ENCODE assay signal across 29 cellular contexts in genomic region chr2:191341436-191341835, GRCh38.
DNase-seq lines count a peak whose midpoint lies in the region; ATAC-seq, FAIRE-seq and TF ChIP-seq lines count a peak whose summit lies in the region.
"Had no signal": no experiment of that assay in that cellular context is flagged by ENCODE, and none has a peak within 500 bp of the region (broad histone marks: within the 10 kb centered on the region; RNA-seq: fewer than 3 reads in every experiment).

No MANE protein-coding gene starts in this region.

- no peak for FAIRE-seq in bronchial epithelial cell (lab: Jason Lieb, UNC)
- FAIRE-seq: A549, G401.6, HepG2, K562 had no signal

- H3K4ac ChIP-seq in IMR-90 (ENCODE audit: low read depth, low read length) (no peak overlapping the region), mesenchymal stem cell (ENCODE audit: low read depth in 1 of 2, low read length in 2 of 2) (no peak overlapping the region)

- H3K23ac ChIP-seq in IMR-90 (ENCODE audit: low read depth, low read length) (no peak overlapping the region; the same call in 1 of the 2 replicates), mesenchymal stem cell (ENCODE audit: low read length in 2 of 2) (no peak overlapping the region)

- H3K14ac ChIP-seq in IMR-90 (replicated peaks; ENCODE audit: low read depth, low read length) (no peak overlapping the region), mesenchymal stem cell (ENCODE audit: low read length in 2 of 2) (no peak overlapping the region)

- no peaks in the 10 kb centered on the region for H3K9me3 Mint-ChIP-seq in glutamatergic neuron (ENCODE audit: unreplicated experiment)
- no peaks in the 10 kb centered on the region for H3K9me3 Mint-ChIP-seq in endodermal cell
- H3K9me3 Mint-ChIP-seq: CD4-positive, alpha-beta T cell had no signal

- H2AK5ac ChIP-seq in IMR-90 (ENCODE audit: low read depth, low read length) (no peak overlapping the region), mesenchymal stem cell (ENCODE audit: low read length, severe bottlenecking) (no peak overlapping the region)

- peaks cover 10% of the 10 kb centered on the region for H3K4me1 Mint-ChIP-seq in glutamatergic neuron (ENCODE audit: low read depth, unreplicated experiment)
- peaks cover 24% of the 10 kb centered on the region for H3K4me1 Mint-ChIP-seq in endodermal cell

- H3K9ac ChIP-seq in IMR-90 (ENCODE audit: low read depth, low read length) (no peak overlapping the region), mesenchymal stem cell (ENCODE audit: low read length) (no peak overlapping the region), endodermal cell (ENCODE audit: extremely low read depth, low read length, poor library complexity, severe bottlenecking) (no peak overlapping the region)
- H3K9ac ChIP-seq: BLaER1 treated with 17β-estradiol and CSF1 and Interleukin-3, amounts not matched to agents 10 nM and 100 nM had no signal

- POLR2A ChIA-PET in IMR-90 (lab: Charles Lee; ENCODE audit: unreplicated experiment) = no interaction called here

- no peak for TF ChIP-seq RAD21 in IMR-90 (IDR thresholded peaks at IDR 0.05; ENCODE audit: low read length)

- dilution Hi-C loops in IMR-90 (cut with HindIII; ENCODE audit: low sequenced_read_pairs, unreplicated experiment) = no loop called here

- BruUV-seq in IMR-90 (replicated peaks; lab: Mats Ljungman, UMichigan) = no TSS peak

- WGBS in IMR-90 (ENCODE audit: extremely low coverage in 2 of 2, insufficient read length in 1 of 2), 2 experiments = 100% methylated on average over 1 of the region's 3 CpGs; no CpG with 5 or more reads in 1 of the 2 experiments
- 98% methylated on average over 2 of the region's 3 CpGs for WGBS in mesenchymal stem cell
- WGBS in endodermal cell (ENCODE audit: insufficient coverage in 1 of 2, insufficient read length in 1 of 2), 2 experiments = 99 to 100% methylated on average over 1 to 3 of the region's 3 CpGs

- H4K5ac ChIP-seq in IMR-90 (ENCODE audit: low read depth, low read length) = peak overlapping the region; percentile 52; the same call in 1 of the 2 replicates

- H3K79me1 ChIP-seq in IMR-90 (ENCODE audit: low read depth in 1 of 2, low read length in 2 of 2) (peaks cover 38 to 61% of the 10 kb centered on the region in 2 experiments), mesenchymal stem cell (replicated peaks; ENCODE audit: low read length, poor library complexity, severe bottlenecking) (peaks cover 33% of the 10 kb centered on the region)

- H3K4me2 ChIP-seq in IMR-90 (ENCODE audit: low read depth, low read length) = no peak overlapping the region
- H3K4me2 ChIP-seq in mesenchymal stem cell (ENCODE audit: low read length, poor library complexity, severe bottlenecking) = no peak overlapping the region
- H3K4me2 ChIP-seq: A549; BLaER1 treated with 17β-estradiol and CSF1 and Interleukin-3, amounts not matched to agents 10 nM and 100 nM; PC-9 had no signal

- TF ChIP-seq CTCF in IMR-90 (conservative IDR thresholded peaks at IDR 0.05; ENCODE audit: low read depth, low read length) = no peak
- TF ChIP-seq CTCF in bronchial epithelial cell (IDR thresholded peaks at IDR 0.05; ENCODE audit: insufficient read depth, low read length, severe bottlenecking) = no peak
- no peak for TF ChIP-seq CTCF in glutamatergic neuron (IDR thresholded peaks at IDR 0.05; ENCODE audit: partially characterized antibody, unreplicated experiment)
- no peak for TF ChIP-seq CTCF in endodermal cell (conservative IDR thresholded peaks at IDR 0.05)

- H3K27ac ChIP-seq in IMR-90 (ENCODE audit: insufficient read depth, low read length) (no peak overlapping the region), mesenchymal stem cell (ENCODE audit: low read length, poor library complexity, severe bottlenecking) (no peak overlapping the region), endodermal cell (ENCODE audit: low read depth, low read length) (no peak overlapping the region)
- H3K27ac ChIP-seq: A549; BLaER1 treated with 17β-estradiol and CSF1 and Interleukin-3, amounts not matched to agents 10 nM and 100 nM; PC-9; SJSA1 had no signal

- H3K4me3 ChIP-seq in IMR-90 (ENCODE audit: insufficient read depth, low read depth, low read length) (no peak overlapping the region), bronchial epithelial cell (ENCODE audit: low read depth, low read length) (no peak overlapping the region), mesenchymal stem cell (ENCODE audit: insufficient read depth in 1 of 2, low read depth in 1 of 2, low read length in 2 of 2) (no peak overlapping the region), endodermal cell (ENCODE audit: low read length) (no peak overlapping the region)
- H3K4me3 ChIP-seq: A549; BLaER1 treated with 17β-estradiol and CSF1 and Interleukin-3, amounts not matched to agents 10 nM and 100 nM; HAP-1; K562; PC-9; SJSA1 had no signal

- H2BK20ac ChIP-seq in IMR-90 (ENCODE audit: low read depth, low read length) = no peak overlapping the region

- no peak overlapping the region for H4K8ac ChIP-seq in IMR-90 (ENCODE audit: low read depth in 2 of 2, low read length in 2 of 2)
- peak overlapping the region; percentile 4 for H4K8ac ChIP-seq in mesenchymal stem cell (ENCODE audit: low read length)

- H2AK9ac ChIP-seq in IMR-90 (replicated peaks; ENCODE audit: low read depth, low read length, poor library complexity) = no peak overlapping the region

- H2BK120ac ChIP-seq in IMR-90 (ENCODE audit: low read depth, low read length) (no peak overlapping the region), mesenchymal stem cell (ENCODE audit: low read depth, low read length) (no peak overlapping the region)

- H3K36me3 ChIP-seq in IMR-90 (ENCODE audit: control insufficient read depth, insufficient read depth, low read length) (peaks cover 24% of the 10 kb centered on the region), bronchial epithelial cell (ENCODE audit: control insufficient read depth, insufficient read depth, low read length) (peaks cover 9% of the 10 kb centered on the region), mesenchymal stem cell (ENCODE audit: control insufficient read depth in 1 of 2, insufficient read depth in 2 of 2, low read depth in 1 of 2, low read length in 2 of 2) (peaks cover 3 to 75% of the 10 kb centered on the region in 2 experiments), endodermal cell (ENCODE audit: control insufficient read depth, insufficient read depth, low read length) (peaks cover 81% of the 10 kb centered on the region)
- H3K36me3 ChIP-seq: HAP-1 had no signal

- CTCF ChIA-PET in IMR-90 (lab: Yijun Ruan, JAX) = no interaction called here

- H3K18ac ChIP-seq in IMR-90 (ENCODE audit: low read depth, low read length) = peak overlapping the region; percentile 58
- no peak overlapping the region for H3K18ac ChIP-seq in mesenchymal stem cell (ENCODE audit: low read depth in 1 of 2, low read length in 2 of 2)

- no peak for DNase-seq in IMR-90
- peak; percentile 76 for DNase-seq in bronchial epithelial cell (ENCODE audit: low read depth)
- no peak for DNase-seq in glutamatergic neuron
- DNase-seq in mesenchymal stem cell = no peak
- no peak for DNase-seq in NCI-H2081 (lab: John Stamatoyannopoulos, UW)
- DNase-seq in endodermal cell = no peak
- DNase-seq: AML-193; CD4-positive, alpha-beta T cell; COR-L47; GOT3; Kasumi-1; MV-4-11; NCI-H1105; NCI-H1436 treated with DMSO at 0.1 percent for 48 hours; NCI-H187 treated with DMSO at 0.1 percent for 48 hours; NCI-H2107; NCI-H524; NCI-H748 treated with DMSO at 0.1 percent for 48 hours; NK-92 treated with Interleukin-12 subunit alpha and Interleukin-12 subunit beta, amount 100 ng/mL, for 24 hours; PC-9; Right ventricle myocardium superior had no signal

- H3K4me1 ChIP-seq in IMR-90 (ENCODE audit: control insufficient read depth, insufficient read depth, low read length) (peaks cover 25% of the 10 kb centered on the region), mesenchymal stem cell (ENCODE audit: control insufficient read depth, insufficient read depth, low read depth, low read length) (no peaks in the 10 kb centered on the region), endodermal cell (ENCODE audit: control insufficient read depth, insufficient read depth, low read length) (peaks cover 9% of the 10 kb centered on the region)

- H3K9me1 ChIP-seq in IMR-90 (ENCODE audit: insufficient read depth, low read length) = peaks cover 9% of the 10 kb centered on the region

- H3K4me3 Mint-ChIP-seq in glutamatergic neuron (ENCODE audit: unreplicated experiment) (peak overlapping the region; percentile 47), endodermal cell (no peak overlapping the region)
- H3K4me3 Mint-ChIP-seq: CD4-positive, alpha-beta T cell had no signal

- H3K27me3 ChIP-seq in IMR-90 (ENCODE audit: control insufficient read depth, insufficient read depth, low read length) = no peaks in the 10 kb centered on the region
- no peaks in the 10 kb centered on the region for H3K27me3 ChIP-seq in bronchial epithelial cell (ENCODE audit: control insufficient read depth, insufficient read depth, low read length)
- no peaks in the 10 kb centered on the region for H3K27me3 ChIP-seq in mesenchymal stem cell (ENCODE audit: control insufficient read depth in 1 of 2, insufficient read depth in 1 of 2, low read length in 2 of 2)
- H3K27me3 ChIP-seq in endodermal cell (ENCODE audit: control insufficient read depth, insufficient read depth, low read length, poor library complexity, severe bottlenecking) = no peaks in the 10 kb centered on the region
- H3K27me3 ChIP-seq: BLaER1 treated with 17β-estradiol and CSF1 and Interleukin-3, amounts not matched to agents 10 nM and 100 nM; SJSA1 had no signal

- H2AFZ ChIP-seq in IMR-90 (replicated peaks; ENCODE audit: low read length, poor library complexity) (no peak overlapping the region), mesenchymal stem cell (ENCODE audit: low read depth, low read length) (no peak overlapping the region)
- H2AFZ ChIP-seq: PC-9 had no signal

- H3K36me3 Mint-ChIP-seq in glutamatergic neuron (ENCODE audit: unreplicated experiment) = no peaks in the 10 kb centered on the region
- peaks cover 46% of the 10 kb centered on the region for H3K36me3 Mint-ChIP-seq in endodermal cell (ENCODE audit: low read depth)

- no peaks in the 10 kb centered on the region for H3K27me3 Mint-ChIP-seq in glutamatergic neuron (ENCODE audit: unreplicated experiment)
- no peaks in the 10 kb centered on the region for H3K27me3 Mint-ChIP-seq in endodermal cell (ENCODE audit: insufficient read depth)
- H3K27me3 Mint-ChIP-seq: CD4-positive, alpha-beta T cell had no signal

- in situ Hi-C loops in IMR-90 (cut with MboI; ENCODE audit: low sequenced_read_pairs) = no loop called here

- no peak for ATAC-seq in IMR-90 (ENCODE audit: low read depth)
- no peak for ATAC-seq in GM18873 (IDR thresholded peaks at IDR 0.05; ENCODE audit: low FRiP score, unreplicated experiment)
- ATAC-seq: A549, K562 had no signal

- intact Hi-C loops in IMR-90 (cut with micrococcal nuclease) = no loop called here

- peak overlapping the region; percentile 48 for H3K27ac Mint-ChIP-seq in glutamatergic neuron (ENCODE audit: unreplicated experiment)
- H3K27ac Mint-ChIP-seq in endodermal cell = no peak overlapping the region
- H3K27ac Mint-ChIP-seq: CD4-positive, alpha-beta T cell had no signal

- no peak overlapping the region for H3K56ac ChIP-seq in IMR-90 (ENCODE audit: extremely low read depth, insufficient read depth, low read length)

- H2BK5ac ChIP-seq in IMR-90 (ENCODE audit: low read depth, low read length, poor library complexity, severe bottlenecking) (no peak overlapping the region), mesenchymal stem cell (ENCODE audit: low read depth, low read length, poor library complexity, severe bottlenecking) (no peak overlapping the region)

- no peak for TF ChIP-seq POLR2A in IMR-90 (IDR thresholded peaks at IDR 0.05; ENCODE audit: low read depth, low read length)

- no peaks in the 10 kb centered on the region for H4K20me1 ChIP-seq in IMR-90 (ENCODE audit: insufficient read depth, low read length)
- H4K20me1 ChIP-seq: BLaER1 treated with 17β-estradiol and CSF1 and Interleukin-3, amounts not matched to agents 10 nM and 100 nM had no signal

- H3K9me3 ChIP-seq in IMR-90 (ENCODE audit: control insufficient read depth, insufficient read depth, low read length) = no peaks in the 10 kb centered on the region
- H3K9me3 ChIP-seq in mesenchymal stem cell (ENCODE audit: control insufficient read depth, low read length) = no peaks in the 10 kb centered on the region
- H3K9me3 ChIP-seq in endodermal cell (ENCODE audit: control insufficient read depth, low read length) = no peaks in the 10 kb centered on the region
- H3K9me3 ChIP-seq: A549; BLaER1 treated with 17β-estradiol and CSF1 and Interleukin-3, amounts not matched to agents 10 nM and 100 nM; HAP-1; SJSA1 had no signal

- no peak overlapping the region for H2BK12ac ChIP-seq in mesenchymal stem cell (ENCODE audit: low read length in 2 of 2)

- H2BK15ac ChIP-seq in IMR-90 (ENCODE audit: low read depth, low read length) (no peak overlapping the region), mesenchymal stem cell (ENCODE audit: low read depth, poor library complexity, severe bottlenecking) (no peak overlapping the region)

- 0 out of 2 replicates have a peak overlapping the region, but pooled peaks have one; percentile 6 for H4K91ac ChIP-seq in IMR-90 (ENCODE audit: insufficient read depth, low read depth, low read length)
- no peak overlapping the region for H4K91ac ChIP-seq in mesenchymal stem cell (ENCODE audit: low read length)
